Comparison of ENCODE assay signal across 19 cellular contexts in genomic region chr14:57362356-57362755, GRCh38. TPM values are rescaled to one million over a fixed set of nuclear protein-coding genes. Genes with fewer than 3 reads are reported as not detected.
DNase-seq lines count a peak whose midpoint lies in the region; ATAC-seq and TF ChIP-seq lines count a peak whose summit lies in the region.
"Had no signal": no experiment of that assay in that cellular context is flagged by ENCODE, and none has a peak within 500 bp of the region (broad histone marks: within the 10 kb centered on the region; RNA-seq: fewer than 3 reads in every experiment).

No MANE protein-coding gene starts in this region.

- H4K20me1 ChIP-seq in smooth muscle cell (ENCODE audit: low read depth) (no peaks in the 10 kb centered on the region), MM.1S (ENCODE audit: insufficient read depth, low read length) (no peaks in the 10 kb centered on the region)

- H3K9me2 ChIP-seq in MM.1S (replicated peaks; ENCODE audit: insufficient read depth, low read length), result no peaks in the 10 kb centered on the region

- ATAC-seq in left lobe of liver (peak; percentile 17), GM18870 (IDR thresholded peaks at IDR 0.05; ENCODE audit: unreplicated experiment) (no peak)
- ATAC-seq: stimulated activated naive CD8-positive, alpha-beta T cell treated with anti-CD3 and anti-CD28 coated beads, Interleukin-15, amount 100 ng/mL, for 72 hours had no signal

- H3K9ac ChIP-seq in HUES64 (ENCODE audit: low read depth, low read length), result no peak overlapping the region
- no peak overlapping the region for H3K9ac ChIP-seq in smooth muscle cell (ENCODE audit: low read depth)
- H3K9ac ChIP-seq in MM.1S (ENCODE audit: low read length), result no peak overlapping the region

- H3K27me3 ChIP-seq in HUES64 (ENCODE audit: insufficient read depth, low read length) (no peaks in the 10 kb centered on the region), smooth muscle cell (ENCODE audit: low read depth) (no peaks in the 10 kb centered on the region), uterus (no peaks in the 10 kb centered on the region), MM.1S (replicated peaks; ENCODE audit: insufficient read depth, low read length) (no peaks in the 10 kb centered on the region)
- H3K27me3 ChIP-seq: Peyer's patch, vagina had no signal

- H3F3A ChIP-seq in smooth muscle cell (ENCODE audit: low read depth) (no peaks in the 10 kb centered on the region), MM.1S (ENCODE audit: insufficient read depth, low read length) (no peaks in the 10 kb centered on the region)

- H3K36me3 ChIP-seq in HUES64 (ENCODE audit: insufficient read depth, low read length) (no peaks in the 10 kb centered on the region), smooth muscle cell (ENCODE audit: low read depth) (no peaks in the 10 kb centered on the region), uterus (no peaks in the 10 kb centered on the region), MM.1S (replicated peaks; ENCODE audit: insufficient read depth, low read length) (no peaks in the 10 kb centered on the region)
- H3K36me3 ChIP-seq: left ventricle myocardium inferior, Peyer's patch, vagina had no signal

- H3K79me2 ChIP-seq in smooth muscle cell (ENCODE audit: low read depth), result no peaks in the 10 kb centered on the region
- no peaks in the 10 kb centered on the region for H3K79me2 ChIP-seq in MM.1S (ENCODE audit: low read length)

- in situ Hi-C loops in astrocyte of the spinal cord (cut with HindIII; ENCODE audit: low sequenced_read_pairs), result no loop called here

- H3K4me3 ChIP-seq in HUES64 (ENCODE audit: low read length) (no peak overlapping the region), astrocyte of the spinal cord (ENCODE audit: low read depth, low read length) (no peak overlapping the region), smooth muscle cell (no peak overlapping the region), uterus (no peak overlapping the region), MM.1S (ENCODE audit: low read length) (no peak overlapping the region)
- H3K4me3 ChIP-seq: coronary artery, left ventricle myocardium inferior, Peyer's patch, vagina had no signal

- intact Hi-C loops in uterus (cut with DNase I; ENCODE audit: low total_unique reads), result no loop called here

- DNase-seq in astrocyte of the spinal cord (ENCODE audit: low read depth, low spot score) (peak; percentile 5), left lobe of liver (ENCODE audit: low spot score) (no peak), smooth muscle cell (lab: John Stamatoyannopoulos, UW; ENCODE audit: unreplicated experiment) (no peak), uterus (no peak), MM.1S (no peak)
- DNase-seq: activated CD4-positive, alpha-beta T cell treated with anti-CD3 and anti-CD28 coated beads for 4 hours; activated effector memory CD4-positive, alpha-beta T cell treated with Interleukin-2 at 50 U/mL for 16 hours; amygdala; foreskin melanocyte; left ventricle myocardium inferior; NCI-H1436 treated with DMSO at 0.1 percent for 48 hours; NCI-H2227 treated with DMSO at 0.1 percent for 48 hours; Peyer's patch; stimulated activated CD4-positive, alpha-beta T cell treated with anti-CD3 and anti-CD28 coated beads, Interleukin-2, amount 100 ng/mL, for 24 hours; stimulated activated naive CD8-positive, alpha-beta T cell treated with anti-CD3 and anti-CD28 coated beads, Interleukin-15, amount 100 ng/mL, for 72 hours had no signal

- TF ChIP-seq CTCF in astrocyte of the spinal cord (IDR thresholded peaks at IDR 0.05; ENCODE audit: low read depth, low read length) (no peak), smooth muscle cell (IDR thresholded peaks at IDR 0.05; ENCODE audit: borderline replicate concordance, insufficient read depth, poor library complexity, severe bottlenecking) (no peak), uterus (IDR thresholded peaks at IDR 0.05) (no peak), MM.1S (IDR thresholded peaks at IDR 0.05; ENCODE audit: low read length) (no peak)

- H3K4me2 ChIP-seq in smooth muscle cell, result peak overlapping the region; percentile 0
- no peak overlapping the region for H3K4me2 ChIP-seq in MM.1S (ENCODE audit: low read depth, low read length)

- H3K9me3 ChIP-seq in HUES64 (ENCODE audit: insufficient read depth, low read depth, low read length) (no peaks in the 10 kb centered on the region), smooth muscle cell (replicated peaks; ENCODE audit: low read depth) (no peaks in the 10 kb centered on the region), uterus (no peaks in the 10 kb centered on the region), MM.1S (replicated peaks; ENCODE audit: insufficient read depth, low read length) (no peaks in the 10 kb centered on the region)
- H3K9me3 ChIP-seq: left ventricle myocardium inferior, Peyer's patch, vagina had no signal

- H3K27ac ChIP-seq in HUES64 (ENCODE audit: low read depth, low read length) (peak overlapping the region; percentile 48), smooth muscle cell (ENCODE audit: low read depth) (peak overlapping the region; percentile 8), uterus (no peak overlapping the region), MM.1S (ENCODE audit: low read length) (no peak overlapping the region)
- H3K27ac ChIP-seq: coronary artery, left ventricle myocardium inferior, Peyer's patch, vagina had no signal

- H2AFZ ChIP-seq in smooth muscle cell (ENCODE audit: low read depth) (no peak overlapping the region), MM.1S (ENCODE audit: low read length) (no peak overlapping the region)

- TF ChIP-seq POLR2A in uterus (IDR thresholded peaks at IDR 0.05), result no peak

- H3K4me1 ChIP-seq in HUES64 (ENCODE audit: insufficient read depth, low read length) (peaks cover 28% of the 10 kb centered on the region), smooth muscle cell (ENCODE audit: low read depth) (peaks cover 50% of the 10 kb centered on the region), uterus (no peaks in the 10 kb centered on the region), MM.1S (ENCODE audit: low read length) (no peaks in the 10 kb centered on the region)
- H3K4me1 ChIP-seq: left ventricle myocardium inferior, Peyer's patch, vagina had no signal

RNA-seq across cellular contexts. Expression of gene NAA30, which starts 28.0 kb away (rescaled TPM):
- 10.3 TPM for polyA plus RNA-seq in HUES64 (2013, experiment 1 of 2)
- 10.2 TPM for polyA plus RNA-seq in HUES64 (2013, experiment 2 of 2)
- 9.0 TPM for total RNA-seq in left lobe of liver
- 24.0 and 27.2 TPM in 2 replicates for total RNA-seq in smooth muscle cell
- 7.4 and 11.0 TPM in 2 replicates for polyA plus RNA-seq in smooth muscle cell
- total RNA-seq in uterus, result 10 to 100 TPM in 3 of 4 donors, 1 to 10 TPM in 1; 8.7 to 38.1 (median 23.1) TPM

Comparison
In these comparisons a context has a peak if more than half of its experiments do, and no peak if none do; other contexts are left out.
1. H3K27ac ChIP-seq: peak in HUES64 (single experiment) and smooth muscle cell (single experiment); none in uterus (0 of 2) and MM.1S (single experiment).